1 cellular context compared by ENCODE assay signal in the genomic region with DNA sequence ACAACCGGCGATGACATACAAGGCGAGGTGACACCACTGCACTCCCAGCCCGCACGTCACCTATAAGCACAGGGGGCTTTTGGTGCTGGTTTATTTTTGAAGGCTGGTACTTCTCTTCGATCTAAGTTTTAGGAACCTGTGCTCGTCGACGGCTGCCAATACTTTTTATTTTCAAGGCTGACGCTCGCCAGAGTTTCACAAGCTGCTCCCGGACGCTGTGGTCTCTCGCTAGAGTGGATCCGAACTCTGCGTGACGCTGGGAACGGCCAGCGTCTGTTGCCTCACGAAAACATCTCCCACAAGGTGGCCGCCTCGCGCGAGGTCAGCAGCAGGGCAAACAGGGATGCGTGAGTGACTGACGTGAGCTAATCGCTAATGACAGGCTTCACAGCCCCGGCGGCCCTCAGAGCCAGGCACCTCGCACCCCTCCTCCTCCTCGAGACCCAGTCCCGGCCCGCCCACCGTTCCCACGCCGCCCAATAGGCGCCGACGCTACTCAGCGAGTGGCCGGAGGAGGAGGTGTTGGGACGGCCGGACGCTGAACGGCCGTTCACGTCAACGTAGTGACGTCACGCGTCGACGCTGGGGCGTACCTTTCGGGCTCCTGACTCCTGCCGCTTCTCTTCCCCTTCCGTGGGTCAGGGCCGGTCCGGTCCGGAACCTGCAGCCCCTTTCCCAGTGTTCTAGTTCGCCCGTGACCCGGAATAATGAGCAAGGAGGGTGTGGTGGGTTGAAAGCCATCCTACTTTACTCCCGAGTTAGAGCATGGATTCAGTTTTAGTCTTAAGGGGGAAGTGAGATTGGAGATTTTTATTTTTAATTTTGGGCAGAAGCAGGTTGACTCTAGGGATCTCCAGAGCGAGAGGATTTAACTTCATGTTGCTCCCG.
TF ChIP-seq lines count a peak whose summit lies in the region.

TSS of gene CLCN3 (plus strand) at position 621 of the 888 bp plus-strand sequence. CDS start 15,351 bp downstream, outside the sequence.

TF ChIP-seq in K562, 482 proteins besides CTCF, POLR2A, EP300 and RAD21 (continued from another document and continues in another):
- peak; percentile 70; the same call in 1 of the 2 replicates for TF ChIP-seq CEBPG (CRISPR knock-in tag; IDR thresholded peaks at IDR 0.05)
- peak; percentile 34 to 68; a peak in 3 of 4 replicates for TF ChIP-seq CEBPG (tag; conservative IDR thresholded peaks at IDR 0.05 in 1 of 2, IDR thresholded peaks at IDR 0.05 in 1 of 2)
- peak; percentile 86 for TF ChIP-seq BHLHE40 (IDR thresholded peaks at IDR 0.05; ENCODE audit: low read length)
- no peak for TF ChIP-seq SP2 (IDR thresholded peaks at IDR 0.05; ENCODE audit: extremely low read depth, low read depth, low read length, poor library complexity, severe bottlenecking)
- peak; percentile 97 for TF ChIP-seq CREM (IDR thresholded peaks at IDR 0.05; ENCODE audit: low read depth)
- TF ChIP-seq BACH1 (tag; IDR thresholded peaks at IDR 0.05): peak; percentile 25; the same call in 1 of the 2 replicates
- no peak for TF ChIP-seq ZNF518B (CRISPR knock-in tag; IDR thresholded peaks at IDR 0.05)
- TF ChIP-seq THRB (CRISPR knock-in tag; conservative IDR thresholded peaks at IDR 0.05): 0 out of 2 replicates have a peak, but pooled peaks have one; percentile 10
- TF ChIP-seq, protein P1, sequence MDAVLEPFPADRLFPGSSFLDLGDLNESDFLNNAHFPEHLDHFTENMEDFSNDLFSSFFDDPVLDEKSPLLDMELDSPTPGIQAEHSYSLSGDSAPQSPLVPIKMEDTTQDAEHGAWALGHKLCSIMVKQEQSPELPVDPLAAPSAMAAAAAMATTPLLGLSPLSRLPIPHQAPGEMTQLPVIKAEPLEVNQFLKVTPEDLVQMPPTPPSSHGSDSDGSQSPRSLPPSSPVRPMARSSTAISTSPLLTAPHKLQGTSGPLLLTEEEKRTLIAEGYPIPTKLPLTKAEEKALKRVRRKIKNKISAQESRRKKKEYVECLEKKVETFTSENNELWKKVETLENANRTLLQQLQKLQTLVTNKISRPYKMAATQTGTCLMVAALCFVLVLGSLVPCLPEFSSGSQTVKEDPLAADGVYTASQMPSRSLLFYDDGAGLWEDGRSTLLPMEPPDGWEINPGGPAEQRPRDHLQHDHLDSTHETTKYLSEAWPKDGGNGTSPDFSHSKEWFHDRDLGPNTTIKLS (IDR thresholded peaks at IDR 0.05; ENCODE audit: borderline replicate concordance, low read depth): peak; percentile 38; the same call in 1 of the 2 replicates
- peak in 1 of 2 experiments; percentile 64; a peak in 2 of 4 replicates for TF ChIP-seq CSDE1 (IDR thresholded peaks at IDR 0.05)
- TF ChIP-seq, protein P2, sequence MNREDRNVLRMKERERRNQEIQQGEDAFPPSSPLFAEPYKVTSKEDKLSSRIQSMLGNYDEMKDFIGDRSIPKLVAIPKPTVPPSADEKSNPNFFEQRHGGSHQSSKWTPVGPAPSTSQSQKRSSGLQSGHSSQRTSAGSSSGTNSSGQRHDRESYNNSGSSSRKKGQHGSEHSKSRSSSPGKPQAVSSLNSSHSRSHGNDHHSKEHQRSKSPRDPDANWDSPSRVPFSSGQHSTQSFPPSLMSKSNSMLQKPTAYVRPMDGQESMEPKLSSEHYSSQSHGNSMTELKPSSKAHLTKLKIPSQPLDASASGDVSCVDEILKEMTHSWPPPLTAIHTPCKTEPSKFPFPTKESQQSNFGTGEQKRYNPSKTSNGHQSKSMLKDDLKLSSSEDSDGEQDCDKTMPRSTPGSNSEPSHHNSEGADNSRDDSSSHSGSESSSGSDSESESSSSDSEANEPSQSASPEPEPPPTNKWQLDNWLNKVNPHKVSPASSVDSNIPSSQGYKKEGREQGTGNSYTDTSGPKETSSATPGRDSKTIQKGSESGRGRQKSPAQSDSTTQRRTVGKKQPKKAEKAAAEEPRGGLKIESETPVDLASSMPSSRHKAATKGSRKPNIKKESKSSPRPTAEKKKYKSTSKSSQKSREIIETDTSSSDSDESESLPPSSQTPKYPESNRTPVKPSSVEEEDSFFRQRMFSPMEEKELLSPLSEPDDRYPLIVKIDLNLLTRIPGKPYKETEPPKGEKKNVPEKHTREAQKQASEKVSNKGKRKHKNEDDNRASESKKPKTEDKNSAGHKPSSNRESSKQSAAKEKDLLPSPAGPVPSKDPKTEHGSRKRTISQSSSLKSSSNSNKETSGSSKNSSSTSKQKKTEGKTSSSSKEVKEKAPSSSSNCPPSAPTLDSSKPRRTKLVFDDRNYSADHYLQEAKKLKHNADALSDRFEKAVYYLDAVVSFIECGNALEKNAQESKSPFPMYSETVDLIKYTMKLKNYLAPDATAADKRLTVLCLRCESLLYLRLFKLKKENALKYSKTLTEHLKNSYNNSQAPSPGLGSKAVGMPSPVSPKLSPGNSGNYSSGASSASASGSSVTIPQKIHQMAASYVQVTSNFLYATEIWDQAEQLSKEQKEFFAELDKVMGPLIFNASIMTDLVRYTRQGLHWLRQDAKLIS (CRISPR knock-in tag; IDR thresholded peaks at IDR 0.05): peak; percentile 88; the same call in 1 of the 2 replicates
- peak; percentile 56; the same call in 1 of the 2 replicates for TF ChIP-seq MAX (CRISPR knock-in tag; IDR thresholded peaks at IDR 0.05)
- TF ChIP-seq HDAC3 (IDR thresholded peaks at IDR 0.05; ENCODE audit: borderline replicate concordance, partially characterized antibody): peak; percentile 2
- peak; percentile 37; the same call in 1 of the 2 replicates for TF ChIP-seq BCOR (IDR thresholded peaks at IDR 0.05)
- TF ChIP-seq PML (IDR thresholded peaks at IDR 0.05; ENCODE audit: low read length): peak; percentile 55; the same call in 1 of the 2 replicates
- TF ChIP-seq GABPA (tag; conservative IDR thresholded peaks at IDR 0.05; ENCODE audit: low read depth): peak; percentile 70
- TF ChIP-seq XRCC3 (IDR thresholded peaks at IDR 0.05): no peak
- peak; percentile 99 for TF ChIP-seq GMEB1 (CRISPR knock-in tag; IDR thresholded peaks at IDR 0.05)
- no peak for TF ChIP-seq PTTG1 (tag; IDR thresholded peaks at IDR 0.05; ENCODE audit: low read depth)
- peak; percentile 7; the same call in 1 of the 2 replicates for TF ChIP-seq RB1 (IDR thresholded peaks at IDR 0.05; ENCODE audit: low read depth)
- TF ChIP-seq RBFOX2 (IDR thresholded peaks at IDR 0.05; ENCODE audit: low read depth, low read length): peak; percentile 96
- TF ChIP-seq MEIS2 (IDR thresholded peaks at IDR 0.05; ENCODE audit: partially characterized antibody): peak; percentile 98
- TF ChIP-seq HMGN3 (IDR thresholded peaks at IDR 0.05; ENCODE audit: borderline replicate concordance, extremely low read depth, insufficient read length, low read depth, low read length): peak; percentile 99
- TF ChIP-seq TOE1 (IDR thresholded peaks at IDR 0.05; ENCODE audit: borderline replicate concordance): peak; percentile 12; the same call in 1 of the 2 replicates
- no peak for TF ChIP-seq TOE1 (CRISPR knock-in tag; IDR thresholded peaks at IDR 0.05; ENCODE audit: borderline replicate concordance, low read depth)
- peak; percentile 19 for TF ChIP-seq SAP30 (IDR thresholded peaks at IDR 0.05; ENCODE audit: borderline replicate concordance, insufficient read depth, low read depth, low read length, poor library complexity, severe bottlenecking)
- TF ChIP-seq POLR2AphosphoS5 (IDR thresholded peaks at IDR 0.05; ENCODE audit: control insufficient read depth, insufficient read depth, low read depth, low read length): peak; percentile 81
- TF ChIP-seq, protein P3, sequence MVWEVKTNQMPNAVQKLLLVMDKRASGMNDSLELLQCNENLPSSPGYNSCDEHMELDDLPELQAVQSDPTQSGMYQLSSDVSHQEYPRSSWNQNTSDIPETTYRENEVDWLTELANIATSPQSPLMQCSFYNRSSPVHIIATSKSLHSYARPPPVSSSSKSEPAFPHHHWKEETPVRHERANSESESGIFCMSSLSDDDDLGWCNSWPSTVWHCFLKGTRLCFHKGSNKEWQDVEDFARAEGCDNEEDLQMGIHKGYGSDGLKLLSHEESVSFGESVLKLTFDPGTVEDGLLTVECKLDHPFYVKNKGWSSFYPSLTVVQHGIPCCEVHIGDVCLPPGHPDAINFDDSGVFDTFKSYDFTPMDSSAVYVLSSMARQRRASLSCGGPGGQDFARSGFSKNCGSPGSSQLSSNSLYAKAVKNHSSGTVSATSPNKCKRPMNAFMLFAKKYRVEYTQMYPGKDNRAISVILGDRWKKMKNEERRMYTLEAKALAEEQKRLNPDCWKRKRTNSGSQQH (CRISPR knock-in tag; IDR thresholded peaks at IDR 0.05): 0 out of 2 replicates have a peak, but pooled peaks have one; percentile 52
- no peak for TF ChIP-seq BMI1 (IDR thresholded peaks at IDR 0.05; ENCODE audit: low read length)
- TF ChIP-seq ZNF146 (CRISPR knock-in tag; IDR thresholded peaks at IDR 0.05; ENCODE audit: unreplicated experiment): no peak
- no peak for TF ChIP-seq TRIM25 (IDR thresholded peaks at IDR 0.05; ENCODE audit: borderline replicate concordance)
- TF ChIP-seq KLF16 (IDR thresholded peaks at IDR 0.05): peak; percentile 90
- TF ChIP-seq POLR2G (IDR thresholded peaks at IDR 0.05; ENCODE audit: low read depth, low read length): peak; percentile 95
- TF ChIP-seq BRD9 (IDR thresholded peaks at IDR 0.05; ENCODE audit: low read depth, partially characterized antibody): peak; percentile 85
- TF ChIP-seq EGR1 (conservative IDR thresholded peaks at IDR 0.05): peak; percentile 95
- TF ChIP-seq POLR3G (IDR thresholded peaks at IDR 0.05; ENCODE audit: extremely low read depth, insufficient read length, insufficient replicate concordance): no peak
- TF ChIP-seq FOXA1 (IDR thresholded peaks at IDR 0.05; ENCODE audit: borderline replicate concordance): no peak
- TF ChIP-seq, protein P4, sequence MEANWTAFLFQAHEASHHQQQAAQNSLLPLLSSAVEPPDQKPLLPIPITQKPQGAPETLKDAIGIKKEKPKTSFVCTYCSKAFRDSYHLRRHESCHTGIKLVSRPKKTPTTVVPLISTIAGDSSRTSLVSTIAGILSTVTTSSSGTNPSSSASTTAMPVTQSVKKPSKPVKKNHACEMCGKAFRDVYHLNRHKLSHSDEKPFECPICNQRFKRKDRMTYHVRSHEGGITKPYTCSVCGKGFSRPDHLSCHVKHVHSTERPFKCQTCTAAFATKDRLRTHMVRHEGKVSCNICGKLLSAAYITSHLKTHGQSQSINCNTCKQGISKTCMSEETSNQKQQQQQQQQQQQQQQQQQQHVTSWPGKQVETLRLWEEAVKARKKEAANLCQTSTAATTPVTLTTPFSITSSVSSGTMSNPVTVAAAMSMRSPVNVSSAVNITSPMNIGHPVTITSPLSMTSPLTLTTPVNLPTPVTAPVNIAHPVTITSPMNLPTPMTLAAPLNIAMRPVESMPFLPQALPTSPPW (CRISPR knock-in tag; IDR thresholded peaks at IDR 0.05): peak; percentile 87
- TF ChIP-seq ELF2 (CRISPR knock-in tag; IDR thresholded peaks at IDR 0.05): no peak
- peak; percentile 92 for TF ChIP-seq POLR2B (IDR thresholded peaks at IDR 0.05; ENCODE audit: low read depth, partially characterized antibody)
